ENCODE assay signal across 10 cellular contexts in genomic region chr2:106138904-106139574, GRCh38. TPM values are rescaled to one million over a fixed set of nuclear protein-coding genes. Genes with fewer than 3 reads are reported as not detected.
DNase-seq lines count a peak whose midpoint lies in the region; ATAC-seq, FAIRE-seq and TF ChIP-seq lines count a peak whose summit lies in the region.
"Had no signal": no experiment of that assay in that cellular context is flagged by ENCODE, and none has a peak within 500 bp of the region (broad histone marks: within the 10 kb centered on the region; RNA-seq: fewer than 3 reads in every experiment).

No MANE protein-coding gene starts in this region.

- no peak overlapping the region for H3K27ac ChIP-seq in astrocyte (ENCODE audit: low read depth, low read length)
- H3K27ac ChIP-seq in tibial artery: peak overlapping the region; percentile 75 to 77

- no peaks in the 10 kb centered on the region for H3K27me3 Mint-ChIP-seq in activated T-cell treated with anti-CD3 and anti-CD28 coated beads, Interleukin-2, amount 50 U/mL, for 24 hours
- no peaks in the 10 kb centered on the region for H3K27me3 Mint-ChIP-seq in astrocyte (ENCODE audit: low read depth, unreplicated experiment)

- TF ChIP-seq CTCF in astrocyte (IDR thresholded peaks at IDR 0.05; ENCODE audit: insufficient read depth, low read depth, low read length) (no peak), tibial artery (IDR thresholded peaks at IDR 0.05) (no peak)

- H4K20me1 ChIP-seq in astrocyte (ENCODE audit: insufficient read depth, low read length): peaks cover 16% of the 10 kb centered on the region

- H3K9ac ChIP-seq in astrocyte (ENCODE audit: low read length): no peak overlapping the region

- no peaks in the 10 kb centered on the region for H3K79me2 ChIP-seq in astrocyte (ENCODE audit: insufficient read depth, low read length)

- H3K27me3 ChIP-seq in astrocyte (ENCODE audit: insufficient read depth, low read length) (no peaks in the 10 kb centered on the region), tibial artery (no peaks in the 10 kb centered on the region)

- H3K4me3 ChIP-seq in astrocyte (ENCODE audit: insufficient read depth, low read depth, low read length) (no peak overlapping the region), tibial artery (peak overlapping the region in 1 of 2 donors; percentile 39)

- peaks cover 57% of the 10 kb centered on the region for H3K4me1 Mint-ChIP-seq in activated T-cell treated with anti-CD3 and anti-CD28 coated beads, Interleukin-2, amount 50 U/mL, for 24 hours (ENCODE audit: low read depth)
- peaks cover 24% of the 10 kb centered on the region for H3K4me1 Mint-ChIP-seq in astrocyte (ENCODE audit: low read depth, unreplicated experiment)

- peak overlapping the region; percentile 92 for H3K27ac Mint-ChIP-seq in activated T-cell treated with anti-CD3 and anti-CD28 coated beads, Interleukin-2, amount 50 U/mL, for 24 hours
- peak overlapping the region; percentile 22 for H3K27ac Mint-ChIP-seq in astrocyte (ENCODE audit: unreplicated experiment)

- peaks cover 51% of the 10 kb centered on the region for H3K36me3 Mint-ChIP-seq in activated T-cell treated with anti-CD3 and anti-CD28 coated beads, Interleukin-2, amount 50 U/mL, for 24 hours (ENCODE audit: low read depth)
- H3K36me3 Mint-ChIP-seq in astrocyte (ENCODE audit: low read depth, unreplicated experiment): peaks cover 14% of the 10 kb centered on the region

- H3K9me3 ChIP-seq in astrocyte (ENCODE audit: insufficient read depth, low read depth, low read length) (no peaks in the 10 kb centered on the region), tibial artery (no peaks in the 10 kb centered on the region)

- H3K4me2 ChIP-seq in astrocyte (ENCODE audit: low read length): no peak overlapping the region

- H3K9me3 Mint-ChIP-seq in activated T-cell treated with anti-CD3 and anti-CD28 coated beads, Interleukin-2, amount 50 U/mL, for 24 hours: no peaks in the 10 kb centered on the region
- peaks cover 2% of the 10 kb centered on the region for H3K9me3 Mint-ChIP-seq in astrocyte (ENCODE audit: unreplicated experiment)

- intact Hi-C loops in tibial artery (cut with DNase I; ENCODE audit: low total_unique reads): no loop called here

- FAIRE-seq in astrocyte (lab: Jason Lieb, UNC): no peak
- FAIRE-seq: H1 had no signal

- no peaks in the 10 kb centered on the region for H3K36me3 ChIP-seq in astrocyte (ENCODE audit: insufficient read depth, low read length)
- no peaks in the 10 kb centered on the region for H3K36me3 ChIP-seq in tibial artery

- no peak for DNase-seq in activated T-cell treated with anti-CD3 and anti-CD28 coated beads, Interleukin-2, amount 50 U/mL, for 24 hours
- no peak for DNase-seq in activated T-cell treated with anti-CD3 and anti-CD28 coated beads, Interleukin-2, amount 50 U/mL, for 1 hour
- DNase-seq in astrocyte (ENCODE audit: low read depth) (no peak), myocyte (ENCODE audit: low read depth) (peak; percentile 75), tibial artery (no peak), D341Med (ENCODE audit: low spot score) (no peak), NCI-H2107 treated with DMSO at 0.1 percent for 48 hours (lab: John Stamatoyannopoulos, UW; ENCODE audit: unreplicated experiment) (no peak)
- DNase-seq: NCI-H526 had no signal

- H3K4me1 ChIP-seq in astrocyte (ENCODE audit: insufficient read depth, low read length) (peaks cover 4% of the 10 kb centered on the region), tibial artery (peaks cover 0 to 36% (median 16%) of the 10 kb centered on the region in 4 donors)

- no peak for ATAC-seq in HG02970 (IDR thresholded peaks at IDR 0.05; ENCODE audit: low FRiP score, unreplicated experiment)

- H2AFZ ChIP-seq in astrocyte (ENCODE audit: low read depth, low read length): no peak overlapping the region

- H3K4me3 Mint-ChIP-seq in activated T-cell treated with anti-CD3 and anti-CD28 coated beads, Interleukin-2, amount 50 U/mL, for 24 hours: peak overlapping the region; percentile 75
- no peak overlapping the region for H3K4me3 Mint-ChIP-seq in astrocyte (ENCODE audit: unreplicated experiment)

RNA-seq across cellular contexts. Expression of gene UXS1, which starts 55.1 kb away (rescaled TPM):
- total RNA-seq in astrocyte: 43.1 and 49.2 TPM in 2 replicates
- 51.0 and 51.1 TPM in 2 replicates for total RNA-seq in myocyte
- polyA plus RNA-seq in myocyte (2012): 34.1 TPM
